Comparison of ENCODE assay signal across 8 cellular contexts in genomic region chr20:52312131-52312729, GRCh38.
DNase-seq lines count a peak whose midpoint lies in the region; ATAC-seq, FAIRE-seq and TF ChIP-seq lines count a peak whose summit lies in the region.

No MANE protein-coding gene starts in this region.

- WGBS in pancreas, 2 donors = 46 to 55% methylated on average over 2 of the region's 2 CpGs

- no peaks in the 10 kb centered on the region for H3K9me3 ChIP-seq in pancreas

- H3K27ac ChIP-seq in foreskin keratinocyte (no peak overlapping the region), pancreas (no peak overlapping the region)

- no peak overlapping the region for H3K4me3 ChIP-seq in pancreas

- H3K27me3 ChIP-seq in foreskin keratinocyte (no peaks in the 10 kb centered on the region), pancreas (peaks cover 0 to 3% (median 0%) of the 10 kb centered on the region in 4 donors)

- no peaks in the 10 kb centered on the region for H3K4me1 Mint-ChIP-seq in activated T-helper 1 cell treated with anti-CD3 and anti-CD28 coated beads, Interleukin-12 subunit alpha, Interleukin-12 subunit beta, Interleukin-2, Interleukin-4 antibody, amounts not matched to agents 30 ng/mL and 10 ng/mL and 1 ng/mL, durations not matched to agents 14 hours and 24 hours and 36 hours (ENCODE audit: low read depth)

- H3K9me3 Mint-ChIP-seq in activated T-helper 1 cell treated with anti-CD3 and anti-CD28 coated beads, Interleukin-12 subunit alpha, Interleukin-12 subunit beta, Interleukin-2, Interleukin-4 antibody, amounts not matched to agents 30 ng/mL and 10 ng/mL and 1 ng/mL, durations not matched to agents 14 hours and 24 hours and 36 hours = no peaks in the 10 kb centered on the region

- TF ChIP-seq CTCF in foreskin keratinocyte (conservative IDR thresholded peaks at IDR 0.05) = peak; percentile 84
- peak; percentile 34 to 74 (median 66) for TF ChIP-seq CTCF in pancreas (IDR thresholded peaks at IDR 0.05)

- H3K36me3 Mint-ChIP-seq in activated T-helper 1 cell treated with anti-CD3 and anti-CD28 coated beads, Interleukin-12 subunit alpha, Interleukin-12 subunit beta, Interleukin-2, Interleukin-4 antibody, amounts not matched to agents 30 ng/mL and 10 ng/mL and 1 ng/mL, durations not matched to agents 14 hours and 24 hours and 36 hours (ENCODE audit: low read depth) = no peaks in the 10 kb centered on the region

- FAIRE-seq in HTR-8/SVneo (lab: Jason Lieb, UNC) (peak; percentile 72), pancreas (lab: Jason Lieb, UNC) (peak; percentile 54)

- H3K4me1 ChIP-seq in foreskin keratinocyte (no peaks in the 10 kb centered on the region), pancreas (no peaks in the 10 kb centered on the region)

- no peak overlapping the region for H3K27ac Mint-ChIP-seq in activated T-helper 1 cell treated with anti-CD3 and anti-CD28 coated beads, Interleukin-12 subunit alpha, Interleukin-12 subunit beta, Interleukin-2, Interleukin-4 antibody, amounts not matched to agents 30 ng/mL and 10 ng/mL and 1 ng/mL, durations not matched to agents 14 hours and 24 hours and 36 hours

- H3K27me3 Mint-ChIP-seq in activated T-helper 1 cell treated with anti-CD3 and anti-CD28 coated beads, Interleukin-12 subunit alpha, Interleukin-12 subunit beta, Interleukin-2, Interleukin-4 antibody, amounts not matched to agents 30 ng/mL and 10 ng/mL and 1 ng/mL, durations not matched to agents 14 hours and 24 hours and 36 hours (ENCODE audit: insufficient read depth) = no peaks in the 10 kb centered on the region

- no peak overlapping the region for H3K4me3 Mint-ChIP-seq in activated T-helper 1 cell treated with anti-CD3 and anti-CD28 coated beads, Interleukin-12 subunit alpha, Interleukin-12 subunit beta, Interleukin-2, Interleukin-4 antibody, amounts not matched to agents 30 ng/mL and 10 ng/mL and 1 ng/mL, durations not matched to agents 14 hours and 24 hours and 36 hours

- ATAC-seq in foreskin keratinocyte (peak; percentile 70), pancreas (peak; percentile 46 to 89 (median 86)), HG03469 (IDR thresholded peaks at IDR 0.05; ENCODE audit: unreplicated experiment) (no peak)

- intact Hi-C loops in activated T-helper 1 cell treated with anti-CD3 and anti-CD28 coated beads, Interleukin-12 subunit alpha, Interleukin-12 subunit beta, Interleukin-2, Interleukin-4 antibody, amounts not matched to agents 30 ng/mL and 10 ng/mL and 1 ng/mL, durations not matched to agents 14 hours and 24 hours and 36 hours (cut with micrococcal nuclease) = loop anchor here (1.0 to 10.0 kb wide), 6 partner anchors 67 to 1623 kb away; no protein-coding TSS in a partner anchor
- intact Hi-C loops in pancreas (cut with DNase I) = loop anchor here in 2 of 3 donors (5.0 to 10.0 kb wide), 2 partner anchors 1233 to 1235 kb away; no protein-coding TSS in a partner anchor

- peak; percentile 28 for DNase-seq in ELF-1 (ENCODE audit: low read depth, low spot score)
- peak; percentile 87 for DNase-seq in HTR-8/SVneo (ENCODE audit: insufficient read length, low spot score)
- DNase-seq in NOMO-1 (lab: John Stamatoyannopoulos, UW; ENCODE audit: unreplicated experiment in 2 of 2) = peak; percentile 11 to 70
- peak; percentile 20 for DNase-seq in activated T-helper 1 cell treated with anti-CD3 and anti-CD28 coated beads, Interleukin-12 subunit alpha, Interleukin-12 subunit beta, Interleukin-2, Interleukin-4 antibody, amounts not matched to agents 30 ng/mL and 10 ng/mL and 1 ng/mL, durations not matched to agents 14 hours and 24 hours and 36 hours (ENCODE audit: low spot score)
- DNase-seq in foreskin keratinocyte = peak; percentile 12 to 40
- DNase-seq in pancreas = peak in 3 of 6 donors; percentile 16 to 46 (median 16)
- DNase-seq in OCI-M2 (lab: John Stamatoyannopoulos, UW; ENCODE audit: unreplicated experiment) = no peak

- no peaks in the 10 kb centered on the region for H3K36me3 ChIP-seq in pancreas
